ENCODE assay signal across 1 cellular context in the genomic region with DNA sequence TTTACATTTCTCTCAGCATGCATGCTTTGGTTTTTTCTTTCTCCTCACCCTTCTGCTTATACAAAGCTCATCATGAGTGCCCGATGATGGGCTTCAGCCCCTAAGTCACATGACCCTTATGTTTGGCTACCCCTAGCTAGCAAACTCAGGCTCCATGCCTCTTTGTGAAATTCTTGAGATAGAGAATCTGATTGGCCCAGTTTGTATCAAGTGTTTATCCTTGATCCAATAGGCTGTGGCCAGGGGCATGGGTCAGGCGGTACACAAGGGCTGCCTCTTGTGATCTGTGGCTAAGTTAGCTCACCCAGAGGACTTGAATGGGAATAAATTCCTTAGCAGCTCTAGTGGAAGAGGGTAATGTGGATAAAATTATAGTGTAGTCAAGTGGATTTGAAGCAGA.
TF ChIP-seq lines count a peak whose summit lies in the region.

No MANE protein-coding gene starts in this region.

TF ChIP-seq in HepG2, 621 proteins besides CTCF, POLR2A, EP300 and RAD21 (continued from another document):
- TF ChIP-seq ZMYM2 (CRISPR knock-in tag; IDR thresholded peaks at IDR 0.05) (no peak), GABPA (IDR thresholded peaks at IDR 0.05; ENCODE audit: low read depth, low read length) (no peak), GABPA (CRISPR knock-in tag; IDR thresholded peaks at IDR 0.05; ENCODE audit: low read depth) (no peak), PRPF4 (IDR thresholded peaks at IDR 0.05; ENCODE audit: low read depth, low read length, poor library complexity, severe bottlenecking) (no peak), SAP130 (CRISPR knock-in tag; IDR thresholded peaks at IDR 0.05; ENCODE audit: low read depth) (no peak), AGO1 (IDR thresholded peaks at IDR 0.05; ENCODE audit: low read depth, low read length, poor library complexity, severe bottlenecking) (no peak), NR2F1 (CRISPR knock-in tag; IDR thresholded peaks at IDR 0.05) (0 out of 4 replicates have a peak, but pooled peaks of 1 of the 2 experiments have one; percentile 30), ARHGAP35 (CRISPR knock-in tag; IDR thresholded peaks at IDR 0.05; ENCODE audit: borderline replicate concordance) (no peak), RBM39 (IDR thresholded peaks at IDR 0.05; ENCODE audit: low read depth, low read length, poor library complexity, severe bottlenecking) (no peak), FOSL2 (CRISPR knock-in tag; IDR thresholded peaks at IDR 0.05) (no peak), NFYC (CRISPR knock-in tag; IDR thresholded peaks at IDR 0.05) (peak; percentile 65), TMF1 (CRISPR knock-in tag; IDR thresholded peaks at IDR 0.05; ENCODE audit: low read depth) (no peak), ELF4 (CRISPR knock-in tag; IDR thresholded peaks at IDR 0.05; ENCODE audit: borderline replicate concordance) (no peak), NFYB (CRISPR knock-in tag; IDR thresholded peaks at IDR 0.05) (peak; percentile 55; the same call in 1 of the 2 replicates), HNF4G (IDR thresholded peaks at IDR 0.05; ENCODE audit: borderline replicate concordance, low read depth, low read length) (no peak), HNF4G (CRISPR knock-in tag; IDR thresholded peaks at IDR 0.05; ENCODE audit: borderline replicate concordance, low read depth) (no peak), ZNF180 (CRISPR knock-in tag; IDR thresholded peaks at IDR 0.05; ENCODE audit: borderline replicate concordance, low read depth) (no peak)
- TF ChIP-seq, protein P1, sequence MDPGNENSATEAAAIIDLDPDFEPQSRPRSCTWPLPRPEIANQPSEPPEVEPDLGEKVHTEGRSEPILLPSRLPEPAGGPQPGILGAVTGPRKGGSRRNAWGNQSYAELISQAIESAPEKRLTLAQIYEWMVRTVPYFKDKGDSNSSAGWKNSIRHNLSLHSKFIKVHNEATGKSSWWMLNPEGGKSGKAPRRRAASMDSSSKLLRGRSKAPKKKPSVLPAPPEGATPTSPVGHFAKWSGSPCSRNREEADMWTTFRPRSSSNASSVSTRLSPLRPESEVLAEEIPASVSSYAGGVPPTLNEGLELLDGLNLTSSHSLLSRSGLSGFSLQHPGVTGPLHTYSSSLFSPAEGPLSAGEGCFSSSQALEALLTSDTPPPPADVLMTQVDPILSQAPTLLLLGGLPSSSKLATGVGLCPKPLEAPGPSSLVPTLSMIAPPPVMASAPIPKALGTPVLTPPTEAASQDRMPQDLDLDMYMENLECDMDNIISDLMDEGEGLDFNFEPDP (CRISPR knock-in tag; conservative IDR thresholded peaks at IDR 0.05) = no peak
- TF ChIP-seq, protein P2, sequence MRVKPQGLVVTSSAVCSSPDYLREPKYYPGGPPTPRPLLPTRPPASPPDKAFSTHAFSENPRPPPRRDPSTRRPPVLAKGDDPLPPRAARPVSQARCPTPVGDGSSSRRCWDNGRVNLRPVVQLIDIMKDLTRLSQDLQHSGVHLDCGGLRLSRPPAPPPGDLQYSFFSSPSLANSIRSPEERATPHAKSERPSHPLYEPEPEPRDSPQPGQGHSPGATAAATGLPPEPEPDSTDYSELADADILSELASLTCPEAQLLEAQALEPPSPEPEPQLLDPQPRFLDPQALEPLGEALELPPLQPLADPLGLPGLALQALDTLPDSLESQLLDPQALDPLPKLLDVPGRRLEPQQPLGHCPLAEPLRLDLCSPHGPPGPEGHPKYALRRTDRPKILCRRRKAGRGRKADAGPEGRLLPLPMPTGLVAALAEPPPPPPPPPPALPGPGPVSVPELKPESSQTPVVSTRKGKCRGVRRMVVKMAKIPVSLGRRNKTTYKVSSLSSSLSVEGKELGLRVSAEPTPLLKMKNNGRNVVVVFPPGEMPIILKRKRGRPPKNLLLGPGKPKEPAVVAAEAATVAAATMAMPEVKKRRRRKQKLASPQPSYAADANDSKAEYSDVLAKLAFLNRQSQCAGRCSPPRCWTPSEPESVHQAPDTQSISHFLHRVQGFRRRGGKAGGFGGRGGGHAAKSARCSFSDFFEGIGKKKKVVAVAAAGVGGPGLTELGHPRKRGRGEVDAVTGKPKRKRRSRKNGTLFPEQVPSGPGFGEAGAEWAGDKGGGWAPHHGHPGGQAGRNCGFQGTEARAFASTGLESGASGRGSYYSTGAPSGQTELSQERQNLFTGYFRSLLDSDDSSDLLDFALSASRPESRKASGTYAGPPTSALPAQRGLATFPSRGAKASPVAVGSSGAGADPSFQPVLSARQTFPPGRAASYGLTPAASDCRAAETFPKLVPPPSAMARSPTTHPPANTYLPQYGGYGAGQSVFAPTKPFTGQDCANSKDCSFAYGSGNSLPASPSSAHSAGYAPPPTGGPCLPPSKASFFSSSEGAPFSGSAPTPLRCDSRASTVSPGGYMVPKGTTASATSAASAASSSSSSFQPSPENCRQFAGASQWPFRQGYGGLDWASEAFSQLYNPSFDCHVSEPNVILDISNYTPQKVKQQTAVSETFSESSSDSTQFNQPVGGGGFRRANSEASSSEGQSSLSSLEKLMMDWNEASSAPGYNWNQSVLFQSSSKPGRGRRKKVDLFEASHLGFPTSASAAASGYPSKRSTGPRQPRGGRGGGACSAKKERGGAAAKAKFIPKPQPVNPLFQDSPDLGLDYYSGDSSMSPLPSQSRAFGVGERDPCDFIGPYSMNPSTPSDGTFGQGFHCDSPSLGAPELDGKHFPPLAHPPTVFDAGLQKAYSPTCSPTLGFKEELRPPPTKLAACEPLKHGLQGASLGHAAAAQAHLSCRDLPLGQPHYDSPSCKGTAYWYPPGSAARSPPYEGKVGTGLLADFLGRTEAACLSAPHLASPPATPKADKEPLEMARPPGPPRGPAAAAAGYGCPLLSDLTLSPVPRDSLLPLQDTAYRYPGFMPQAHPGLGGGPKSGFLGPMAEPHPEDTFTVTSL (CRISPR knock-in tag; IDR thresholded peaks at IDR 0.05; ENCODE audit: borderline replicate concordance) = no peak
- TF ChIP-seq, protein P3, sequence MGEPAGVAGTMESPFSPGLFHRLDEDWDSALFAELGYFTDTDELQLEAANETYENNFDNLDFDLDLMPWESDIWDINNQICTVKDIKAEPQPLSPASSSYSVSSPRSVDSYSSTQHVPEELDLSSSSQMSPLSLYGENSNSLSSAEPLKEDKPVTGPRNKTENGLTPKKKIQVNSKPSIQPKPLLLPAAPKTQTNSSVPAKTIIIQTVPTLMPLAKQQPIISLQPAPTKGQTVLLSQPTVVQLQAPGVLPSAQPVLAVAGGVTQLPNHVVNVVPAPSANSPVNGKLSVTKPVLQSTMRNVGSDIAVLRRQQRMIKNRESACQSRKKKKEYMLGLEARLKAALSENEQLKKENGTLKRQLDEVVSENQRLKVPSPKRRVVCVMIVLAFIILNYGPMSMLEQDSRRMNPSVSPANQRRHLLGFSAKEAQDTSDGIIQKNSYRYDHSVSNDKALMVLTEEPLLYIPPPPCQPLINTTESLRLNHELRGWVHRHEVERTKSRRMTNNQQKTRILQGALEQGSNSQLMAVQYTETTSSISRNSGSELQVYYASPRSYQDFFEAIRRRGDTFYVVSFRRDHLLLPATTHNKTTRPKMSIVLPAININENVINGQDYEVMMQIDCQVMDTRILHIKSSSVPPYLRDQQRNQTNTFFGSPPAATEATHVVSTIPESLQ (CRISPR knock-in tag; conservative IDR thresholded peaks at IDR 0.05) = no peak
- TF ChIP-seq, protein P4, sequence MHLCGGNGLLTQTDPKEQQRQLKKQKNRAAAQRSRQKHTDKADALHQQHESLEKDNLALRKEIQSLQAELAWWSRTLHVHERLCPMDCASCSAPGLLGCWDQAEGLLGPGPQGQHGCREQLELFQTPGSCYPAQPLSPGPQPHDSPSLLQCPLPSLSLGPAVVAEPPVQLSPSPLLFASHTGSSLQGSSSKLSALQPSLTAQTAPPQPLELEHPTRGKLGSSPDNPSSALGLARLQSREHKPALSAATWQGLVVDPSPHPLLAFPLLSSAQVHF (CRISPR knock-in tag; IDR thresholded peaks at IDR 0.05) = no peak
